Comparison of ENCODE assay signal across 14 cellular contexts in the genomic region with DNA sequence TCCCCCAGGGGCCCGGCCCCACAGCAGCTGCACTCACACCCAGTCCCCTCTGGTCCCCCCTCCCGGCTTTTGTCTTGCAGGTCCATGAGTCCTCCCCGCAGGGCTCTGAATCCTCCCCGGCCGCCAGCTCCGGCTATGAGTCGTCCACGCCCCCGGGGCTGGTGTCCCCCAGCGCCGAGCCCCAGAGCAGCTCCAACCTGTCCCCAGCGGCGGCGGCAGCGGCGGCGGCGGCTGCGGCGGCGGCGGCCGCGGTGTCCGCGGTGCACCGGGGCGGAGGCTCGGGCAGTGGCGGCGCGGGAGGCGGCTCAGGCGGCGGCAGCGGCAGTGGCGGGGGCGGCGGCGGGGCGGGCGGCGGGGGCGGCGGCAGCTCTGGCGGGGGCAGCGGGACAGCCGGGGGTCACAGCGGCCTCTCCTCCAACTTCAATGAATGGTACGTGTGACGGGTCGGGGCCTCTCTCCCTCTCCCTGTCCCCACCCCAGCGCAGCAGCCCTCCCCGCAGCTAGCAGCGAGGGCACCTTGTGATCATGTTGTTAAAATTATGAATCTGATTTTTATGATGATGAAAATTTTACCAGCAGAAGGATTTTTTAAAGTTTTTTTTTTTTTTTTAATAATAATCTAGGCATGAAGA.
DNase-seq lines count a peak whose midpoint lies in the region; ATAC-seq and TF ChIP-seq lines count a peak whose summit lies in the region.
"Had no signal": no experiment of that assay in that cellular context is flagged by ENCODE, and none has a peak within 500 bp of the region (broad histone marks: within the 10 kb centered on the region; RNA-seq: fewer than 3 reads in every experiment).

No MANE protein-coding gene starts in this region.

- in situ Hi-C loops in astrocyte of the spinal cord (cut with HindIII; ENCODE audit: low sequenced_read_pairs) = no loop called here

- no peak for TF ChIP-seq CTCF in astrocyte of the spinal cord (IDR thresholded peaks at IDR 0.05; ENCODE audit: low read depth, low read length)

- ATAC-seq in HG03280 (IDR thresholded peaks at IDR 0.05; ENCODE audit: unreplicated experiment) (no peak), HG02885 (IDR thresholded peaks at IDR 0.05; ENCODE audit: poor library complexity, unreplicated experiment) (no peak)
- ATAC-seq: Right ventricle myocardium inferior had no signal

- peak; percentile 16 for DNase-seq in NCI-H1105 treated with DMSO at 0.1 percent for 48 hours (lab: John Stamatoyannopoulos, UW)
- DNase-seq in NCI-H1105 (lab: John Stamatoyannopoulos, UW) = no peak
- no peak for DNase-seq in astrocyte of the spinal cord (ENCODE audit: low read depth, low spot score)
- no peak for DNase-seq in NCI-H1048 (lab: John Stamatoyannopoulos, UW)
- DNase-seq: activated CD4-positive, CD25-positive, alpha-beta regulatory T cell; cerebellar nuclear complex; Kasumi-1; spleen had no signal

- peaks cover 38% of the 10 kb centered on the region for H3K36me3 ChIP-seq in HUES48 (ENCODE audit: control insufficient read depth, insufficient read depth, low read length)
- H3K36me3 ChIP-seq: spleen, tibial nerve had no signal

- peak overlapping the region; percentile 89; the same call in 1 of the 2 replicates for H3K9ac ChIP-seq in HUES48 (ENCODE audit: low read depth, low read length)

- H3K27me3 ChIP-seq in HUES48 (ENCODE audit: control insufficient read depth, insufficient read depth, low read length) (peaks cover 75% of the 10 kb centered on the region), layer of hippocampus (ENCODE audit: control insufficient read depth, insufficient read depth, low read length) (peaks cover 23% of the 10 kb centered on the region)

- no peaks in the 10 kb centered on the region for H3K9me3 ChIP-seq in HUES48 (ENCODE audit: control insufficient read depth, insufficient read depth, low read length)

- H3K4me3 ChIP-seq in HUES48 (ENCODE audit: low read depth, low read length) = peak overlapping the region; percentile 88
- H3K4me3 ChIP-seq in astrocyte of the spinal cord (ENCODE audit: low read depth, low read length) = peak overlapping the region; percentile 76
- H3K4me3 ChIP-seq: tibial nerve had no signal

- peaks cover 39% of the 10 kb centered on the region for H3K4me1 ChIP-seq in HUES48 (ENCODE audit: control insufficient read depth, insufficient read depth, low read length)

- H3K27ac ChIP-seq in HUES48 (ENCODE audit: low read depth, low read length) (peak overlapping the region; percentile 98), layer of hippocampus (ENCODE audit: low read depth, low read length) (peak overlapping the region; percentile 52)
- H3K27ac ChIP-seq: spleen, tibial nerve had no signal
